16 cellular contexts compared by ENCODE assay signal in the genomic region with DNA sequence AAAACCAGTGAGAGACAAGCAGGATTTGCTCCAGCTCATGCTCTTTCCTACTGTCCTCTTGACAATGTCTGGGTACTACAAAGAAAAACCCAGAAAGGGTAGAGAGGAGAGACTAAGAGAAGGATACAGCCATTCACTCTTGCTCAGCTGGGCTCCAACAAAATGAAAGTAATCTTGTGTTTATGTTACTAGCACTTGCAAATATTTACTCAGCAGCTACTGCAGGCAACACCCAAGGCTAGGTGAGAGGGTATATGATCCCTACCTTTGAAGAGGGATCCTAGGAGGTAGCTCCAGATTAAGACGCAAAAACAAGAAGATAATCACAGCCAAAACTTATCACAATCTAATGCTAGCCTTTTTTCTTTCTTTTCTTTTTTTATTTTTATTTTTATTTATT.
"Had no signal": no experiment of that assay in that cellular context is flagged by ENCODE, and none has a peak within 500 bp of the region (broad histone marks: within the 10 kb centered on the region; RNA-seq: fewer than 3 reads in every experiment).

No MANE protein-coding gene starts in this region.

- H3K36me3 ChIP-seq: sigmoid colon, uterus had no signal

- H3K4me3 ChIP-seq: lung, sigmoid colon, uterus had no signal

- H3K9me3 ChIP-seq: sigmoid colon, uterus had no signal

- H3K27ac Mint-ChIP-seq: dendritic cell treated with granulocyte-macrophage colony-stimulating factor and Interleukin-4, amounts not matched to agents 40 ng/mL and 50 ng/mL, for 4 days; effector memory CD8-positive, alpha-beta T cell; stimulated activated memory B cell treated with anti-CD40 and anti-IgM and Interleukin-4, amounts not matched to agents 10 μg/mL and 1 μg/mL and 100 μg/mL, for 72 hours; T-helper 2 cell treated with Interferon-gamma antibody and Interleukin-4, amounts not matched to agents 5 μg/mL and 100 μg/mL, for 36 hours had no signal

- H3K4me1 Mint-ChIP-seq: stimulated activated memory B cell treated with anti-CD40 and anti-IgM and Interleukin-4, amounts not matched to agents 10 μg/mL and 1 μg/mL and 100 μg/mL, for 72 hours had no signal

- ATAC-seq: effector memory CD8-positive, alpha-beta T cell had no signal

- H3K27ac ChIP-seq: sigmoid colon, uterus had no signal

- H3K27me3 Mint-ChIP-seq: dendritic cell treated with granulocyte-macrophage colony-stimulating factor and Interleukin-4, amounts not matched to agents 40 ng/mL and 50 ng/mL, for 4 days; effector memory CD8-positive, alpha-beta T cell; stimulated activated memory B cell treated with anti-CD40 and anti-IgM and Interleukin-4, amounts not matched to agents 10 μg/mL and 1 μg/mL and 100 μg/mL, for 72 hours had no signal

- H3K36me3 Mint-ChIP-seq: stimulated activated memory B cell treated with anti-CD40 and anti-IgM and Interleukin-4, amounts not matched to agents 10 μg/mL and 1 μg/mL and 100 μg/mL, for 72 hours had no signal

- H3K4me1 ChIP-seq: uterus had no signal

- DNase-seq: activated CD4-positive, alpha-beta T cell treated with anti-CD3 and anti-CD28 coated beads, Interleukin-2, amount 10 ng/mL, durations not matched to agents 7 days and 5 days; activated CD4-positive, CD25-positive, alpha-beta regulatory T cell; activated naive CD4-positive, alpha-beta T cell; activated naive CD8-positive, alpha-beta T cell treated with anti-CD3 and anti-CD28 coated beads, Interleukin-2, amount 10 ng/mL, durations not matched to agents 7 days and 5 days; effector memory CD8-positive, alpha-beta T cell; foreskin melanocyte; head of caudate nucleus; midbrain; sigmoid colon; stimulated activated CD4-positive, alpha-beta T cell treated with anti-CD3 and anti-CD28 coated beads, Interleukin-12 subunit alpha, Interleukin-12 subunit beta, amount 100 ng/mL, for 4 hours; uterus had no signal

- H3K4me3 Mint-ChIP-seq: activated CD4-positive, alpha-beta T cell treated with anti-CD3 and anti-CD28 coated beads, Interleukin-2, amount 10 ng/mL, durations not matched to agents 7 days and 5 days; activated naive CD8-positive, alpha-beta T cell treated with anti-CD3 and anti-CD28 coated beads, Interleukin-2, amount 10 ng/mL, durations not matched to agents 7 days and 5 days; dendritic cell treated with granulocyte-macrophage colony-stimulating factor and Interleukin-4, amounts not matched to agents 40 ng/mL and 50 ng/mL, for 4 days; effector memory CD8-positive, alpha-beta T cell; neural crest cell; stimulated activated memory B cell treated with anti-CD40 and anti-IgM and Interleukin-4, amounts not matched to agents 10 μg/mL and 1 μg/mL and 100 μg/mL, for 72 hours; T-helper 2 cell treated with Interferon-gamma antibody and Interleukin-4, amounts not matched to agents 5 μg/mL and 100 μg/mL, for 36 hours had no signal

- H3K9me3 Mint-ChIP-seq: dendritic cell treated with granulocyte-macrophage colony-stimulating factor and Interleukin-4, amounts not matched to agents 40 ng/mL and 50 ng/mL, for 4 days; effector memory CD8-positive, alpha-beta T cell; neural crest cell had no signal

- H3K27me3 ChIP-seq: sigmoid colon, uterus had no signal
